15 cellular contexts compared by ENCODE assay signal in genomic region chr1:215905493-215906095, GRCh38.
"Had no signal": no experiment of that assay in that cellular context is flagged by ENCODE, and none has a peak within 500 bp of the region (broad histone marks: within the 10 kb centered on the region; RNA-seq: fewer than 3 reads in every experiment).

No MANE protein-coding gene starts in this region.

- H3K4me3 ChIP-seq: colonic mucosa, left ventricle myocardium inferior, tibial nerve had no signal

- H3K27ac ChIP-seq: colonic mucosa, foreskin keratinocyte, left ventricle myocardium inferior, tibial nerve had no signal

- H3K9me3 ChIP-seq: colonic mucosa, left ventricle myocardium inferior, tibial nerve had no signal

- ATAC-seq: activated CD8-positive, alpha-beta T cell treated with anti-CD3 and anti-CD28 coated beads, Interleukin-2, amount 10 ng/mL, durations not matched to agents 7 days and 5 days; foreskin keratinocyte had no signal

- H3K27me3 ChIP-seq: colonic mucosa, foreskin keratinocyte, tibial nerve had no signal

- DNase-seq: activated CD4-positive, alpha-beta T cell treated with anti-CD3 and anti-CD28 coated beads, Interleukin-2, amount 10 ng/mL, durations not matched to agents 7 days and 5 days; activated CD8-positive, alpha-beta T cell treated with anti-CD3 and anti-CD28 coated beads, Interleukin-2, amount 10 ng/mL, durations not matched to agents 7 days and 5 days; activated naive CD4-positive, alpha-beta T cell treated with Interleukin-2 at 50 U/mL for 16 hours; activated T-cell treated with anti-CD3 and anti-CD28 coated beads, Interleukin-2, amount 50 U/mL, for 24 hours; aorta; colonic mucosa; erythroblast; foreskin keratinocyte; head of caudate nucleus; kidney glomerular epithelial cell; left ventricle myocardium inferior; mammary epithelial cell; stimulated activated CD4-positive, alpha-beta T cell treated with anti-CD3 and anti-CD28 coated beads, Interleukin-2, amount 100 ng/mL, for 24 hours; stimulated activated naive CD4-positive, alpha-beta T cell treated with Interleukin-2 at 50 U/mL for 16 hours had no signal

- H3K4me1 ChIP-seq: colonic mucosa, foreskin keratinocyte, left ventricle myocardium inferior, tibial nerve had no signal

- H3K36me3 ChIP-seq: colonic mucosa, left ventricle myocardium inferior, tibial nerve had no signal
